Comparison of ENCODE assay signal across 21 cellular contexts in the genomic region with DNA sequence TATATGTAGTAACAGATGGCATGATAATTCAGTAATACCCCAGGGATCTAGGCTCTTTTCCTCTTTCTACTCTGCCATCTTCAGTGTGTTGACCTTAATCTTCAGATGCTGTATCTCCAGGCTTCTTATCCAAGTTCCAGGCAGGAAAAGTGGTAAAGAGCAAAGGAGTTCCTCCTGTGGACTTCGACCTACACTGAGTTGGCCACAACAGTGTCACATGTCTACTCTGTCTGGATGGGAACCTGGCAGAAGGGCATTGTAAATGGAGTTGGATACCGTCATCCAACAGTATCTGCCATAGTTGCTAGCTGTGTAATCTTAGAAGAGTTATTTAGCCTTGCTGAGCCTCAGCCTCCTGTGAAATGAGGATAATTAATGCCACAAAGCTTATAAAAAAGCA. TPM values are rescaled to one million over a fixed set of nuclear protein-coding genes. Genes with fewer than 3 reads are reported as not detected.
DNase-seq lines count a peak whose midpoint lies in the region; ATAC-seq, FAIRE-seq and TF ChIP-seq lines count a peak whose summit lies in the region.
"Had no signal": no experiment of that assay in that cellular context is flagged by ENCODE, and none has a peak within 500 bp of the region (broad histone marks: within the 10 kb centered on the region; RNA-seq: fewer than 3 reads in every experiment).

No MANE protein-coding gene starts in this region.

- peak overlapping the region; percentile 59; the same call in 1 of the 2 replicates for H2AFZ ChIP-seq in K562 (ENCODE audit: low read depth, low read length)

- H3K79me2 ChIP-seq in K562 (ENCODE audit: control insufficient read depth, insufficient read depth, low read length) = no peaks in the 10 kb centered on the region

- no peaks in the 10 kb centered on the region for H3K36me3 Mint-ChIP-seq in activated naive CD4-positive, alpha-beta T cell treated with anti-CD3 and anti-CD28 coated beads, Interleukin-2, amount 50 U/mL, for 24 hours
- H3K36me3 Mint-ChIP-seq in activated naive CD4-positive, alpha-beta T cell treated with anti-CD3 and anti-CD28 coated beads, Interleukin-2, amount 50 U/mL, for 72 hours = peaks cover 0 to 24% of the 10 kb centered on the region in 2 donors
- H3K36me3 Mint-ChIP-seq: CD4-positive, CD25-positive, alpha-beta regulatory T cell; T-cell had no signal

- H3K27me3 ChIP-seq in K562 (ENCODE audit: control insufficient read depth in 2 of 2, insufficient read depth in 2 of 2, low read length in 2 of 2) (no peaks in the 10 kb centered on the region), right lobe of liver (no peaks in the 10 kb centered on the region)
- H3K27me3 ChIP-seq: BE2C, SJCRH30 had no signal

- no peak overlapping the region for H3K9ac ChIP-seq in K562 (ENCODE audit: insufficient read depth in 1 of 2, low read depth in 2 of 2, low read length in 2 of 2)

- intact Hi-C loops in K562 (cut with micrococcal nuclease) (no loop called here), right lobe of liver (cut with DNase I) (no loop called here)

- no peaks in the 10 kb centered on the region for H3K36me3 ChIP-seq in K562 (ENCODE audit: control insufficient read depth, insufficient read depth, low read length)
- H3K36me3 ChIP-seq in right lobe of liver = no peaks in the 10 kb centered on the region
- H3K36me3 ChIP-seq: BE2C, SJCRH30 had no signal

- H3K4me3 Mint-ChIP-seq in activated naive CD4-positive, alpha-beta T cell treated with anti-CD3 and anti-CD28 coated beads, Interleukin-2, amount 50 U/mL, for 24 hours = no peak overlapping the region
- H3K4me3 Mint-ChIP-seq: CD4-positive, CD25-positive, alpha-beta regulatory T cell; T-cell had no signal

- H3K9me3 ChIP-seq in K562 (replicated peaks; ENCODE audit: control insufficient read depth, insufficient read depth, low read depth, low read length) (no peaks in the 10 kb centered on the region), right lobe of liver (no peaks in the 10 kb centered on the region)
- H3K9me3 ChIP-seq: BE2C, SJCRH30 had no signal

- no peak for ATAC-seq in activated naive CD4-positive, alpha-beta T cell treated with anti-CD3 and anti-CD28 coated beads, Interleukin-2, amount 50 U/mL, for 72 hours
- ATAC-seq in K562 = no peak
- peak; percentile 73 to 93 (median 78) for ATAC-seq in right lobe of liver
- ATAC-seq: T-cell had no signal

- BruUV-seq in K562 (replicated peaks; lab: Mats Ljungman, UMichigan) = no TSS peak

- peaks cover 15% of the 10 kb centered on the region for H3K4me1 Mint-ChIP-seq in activated naive CD4-positive, alpha-beta T cell treated with anti-CD3 and anti-CD28 coated beads, Interleukin-2, amount 50 U/mL, for 24 hours

- POLR2A ChIA-PET in K562 (lab: Yijun Ruan, JAX) = interaction anchor here (0.6 kb wide), 1 partner anchor 158 kb away, joined by 3 read pairs; no protein-coding TSS in a partner anchor

- TF ChIP-seq POLR2A in K562 (conservative IDR thresholded peaks at IDR 0.05) = no peak
- no peak for TF ChIP-seq POLR2A in right lobe of liver (IDR thresholded peaks at IDR 0.05)

- 52% methylated on average over 2 of the region's 2 CpGs for WGBS in K562 (ENCODE audit: insufficient coverage, low coverage, missing lambda C conversion rate)
- 50% methylated on average over 2 of the region's 2 CpGs for WGBS in right lobe of liver (ENCODE audit: insufficient coverage, low coverage, low lambda C conversion rate, missing lambda C conversion rate)

- H3K9me3 Mint-ChIP-seq in activated naive CD4-positive, alpha-beta T cell treated with anti-CD3 and anti-CD28 coated beads, Interleukin-2, amount 50 U/mL, for 24 hours = no peaks in the 10 kb centered on the region
- no peaks in the 10 kb centered on the region for H3K9me3 Mint-ChIP-seq in activated naive CD4-positive, alpha-beta T cell treated with anti-CD3 and anti-CD28 coated beads, Interleukin-2, amount 50 U/mL, for 72 hours
- H3K9me3 Mint-ChIP-seq: T-cell had no signal

- TF ChIP-seq EP300 in K562 (IDR thresholded peaks at IDR 0.05; ENCODE audit: low read length) = no peak

- in situ Hi-C loops in K562 (cut with MboI) (no loop called here), G401 (cut with HindIII; ENCODE audit: low sequenced_read_pairs) (no loop called here)

- peak overlapping the region; percentile 32 for H3K27ac Mint-ChIP-seq in activated naive CD4-positive, alpha-beta T cell treated with anti-CD3 and anti-CD28 coated beads, Interleukin-2, amount 50 U/mL, for 24 hours
- H3K27ac Mint-ChIP-seq in activated naive CD4-positive, alpha-beta T cell treated with anti-CD3 and anti-CD28 coated beads, Interleukin-2, amount 50 U/mL, for 72 hours = no peak overlapping the region
- H3K27ac Mint-ChIP-seq: CD4-positive, CD25-positive, alpha-beta regulatory T cell; T-cell had no signal

- TF ChIP-seq RAD21 in K562 (CRISPR knock-in tag; conservative IDR thresholded peaks at IDR 0.05 in 1 of 2, IDR thresholded peaks at IDR 0.05 in 1 of 2) = no peak

- no peaks in the 10 kb centered on the region for H3K27me3 Mint-ChIP-seq in activated naive CD4-positive, alpha-beta T cell treated with anti-CD3 and anti-CD28 coated beads, Interleukin-2, amount 50 U/mL, for 24 hours
- H3K27me3 Mint-ChIP-seq: CD4-positive, CD25-positive, alpha-beta regulatory T cell; T-cell had no signal

- peaks cover 14 to 28% of the 10 kb centered on the region in 2 experiments for H3K4me1 ChIP-seq in K562 (replicated peaks in 1 of 2; ENCODE audit: control insufficient read depth in 2 of 2, insufficient read depth in 2 of 2, low read length in 2 of 2)
- no peaks in the 10 kb centered on the region for H3K4me1 ChIP-seq in right lobe of liver
- H3K4me1 ChIP-seq: BE2C had no signal

- H3K4me2 ChIP-seq in K562 (ENCODE audit: insufficient read depth, low read length) = no peak overlapping the region

- no peaks in the 10 kb centered on the region for H3K9me1 ChIP-seq in K562 (ENCODE audit: control insufficient read depth, insufficient read depth, low read length)

- CTCF ChIA-PET in K562 (lab: Yijun Ruan, JAX; ENCODE audit: low intra/inter-chr PET ratio) = no interaction called here

- no peak overlapping the region for H3K4me3 ChIP-seq in K562
- no peak overlapping the region for H3K4me3 ChIP-seq in right lobe of liver
- H3K4me3 ChIP-seq: SJCRH30 had no signal

- H3K27ac ChIP-seq in K562 (ENCODE audit: extremely low read depth, low read depth, low read length) (no peak overlapping the region), right lobe of liver (no peak overlapping the region)
- H3K27ac ChIP-seq: SJCRH30 had no signal

- H4K20me1 ChIP-seq in K562 (replicated peaks; ENCODE audit: control insufficient read depth, insufficient read depth, low read length) = no peaks in the 10 kb centered on the region

- no peak for TF ChIP-seq CTCF in K562 (IDR thresholded peaks at IDR 0.05 in 2 of 3, conservative IDR thresholded peaks at IDR 0.05 in 1 of 3; ENCODE audit: insufficient read depth in 2 of 3, low read depth in 1 of 3, low read length in 3 of 3)
- TF ChIP-seq CTCF in right lobe of liver (IDR thresholded peaks at IDR 0.05) = no peak

- no peak for FAIRE-seq in K562 (lab: Jason Lieb, UNC)
- FAIRE-seq: H54, RCC 7860 had no signal

- no peak for DNase-seq in activated naive CD4-positive, alpha-beta T cell treated with anti-CD3 and anti-CD28 coated beads, Interleukin-2, amount 50 U/mL, for 72 hours (ENCODE audit: low spot score in 2 of 2)
- DNase-seq in K562 (ENCODE audit: extremely low read depth in 1 of 4, low spot score in 3 of 4) (no peak), right lobe of liver (no peak), EL (no peak), G401 (ENCODE audit: low spot score) (no peak), NCI-H2227 (lab: John Stamatoyannopoulos, UW; ENCODE audit: unreplicated experiment) (no peak)
- DNase-seq: BE2C; CD4-positive, CD25-positive, alpha-beta regulatory T cell; DND-41; KBM-7; NCI-H1092; NCI-H146; NCI-H2029; NCI-H526 treated with DMSO at 0.1 percent for 48 hours; OCI-M1; SJCRH30; T-cell had no signal

RNA-seq across cellular contexts. Expression of a gene that starts 21.9 kb away (rescaled TPM):
- total RNA-seq in activated naive CD4-positive, alpha-beta T cell treated with anti-CD3 and anti-CD28 coated beads, Interleukin-2, amount 50 U/mL, for 72 hours = 10 to 100 TPM in 1 of 2 donors, under 1 TPM in 1; 0.87 to 15.6 TPM
- 7.6 and 32.5 TPM in 2 replicates for total RNA-seq in K562 (2011; cell fraction: chromatin; rRNA removed; ENCODE audit: low replicate concordance)
- total RNA-seq in K562 (2011; cell fraction: nucleolus; rRNA removed) = 3.3 and 8.6 TPM in 2 replicates
- total RNA-seq in K562 (2011; cell fraction: nucleoplasm; rRNA removed) = 12.7 and 14.7 TPM in 2 replicates
- total RNA-seq in K562 (2014; rRNA removed) = 22.8 and 23.0 TPM in 2 replicates
- total RNA-seq in K562 (2014; rRNA removed; fragmentation: Illumina TruSeq; extraction: Trizol) = 50.3 and 64.1 TPM in 2 replicates
- 51.0 and 52.7 TPM in 2 replicates for total RNA-seq in K562 (2015; rRNA removed; fragmentation: Illumina TruSeq; extraction: Trizol)
- total RNA-seq in K562 (2021) = 23.8 and 24.7 TPM in 2 replicates
- 4.4 and 25.7 TPM in 2 replicates for polyA plus RNA-seq in K562 (2011; rRNA removed)
- 0.69 and 13.2 TPM in 2 replicates for polyA plus RNA-seq in K562 (2011; cell fraction: cytosol; rRNA removed)
- 0.92 and 9.7 TPM in 2 replicates for polyA plus RNA-seq in K562 (2011; cell fraction: nucleus; rRNA removed)
- polyA plus RNA-seq in K562 (2012) = 13.3 and 38.2 TPM in 2 replicates
- polyA plus RNA-seq in K562 (2014; fragmentation: Illumina TruSeq; extraction: Trizol) = 34.8 and 38.9 TPM in 2 replicates
- 1 to 10 TPM; 5.5 to 7.0 TPM for polyA plus RNA-seq in K562 (2014; fragmentation: Nextera tagmentation; extraction: Ambion mirVana)
- 17.2 and 22.0 TPM in 2 replicates for polyA plus RNA-seq in K562 (2014; rRNA removed)
- 5.8 and 59.8 TPM in 2 replicates for polyA minus RNA-seq in K562 (2011; rRNA and poly(A)+ RNA removed)
- polyA minus RNA-seq in K562 (2011; cell fraction: cytosol; rRNA and poly(A)+ RNA removed) = 2.8 and 10.3 TPM in 2 replicates
- polyA minus RNA-seq in K562 (2011; cell fraction: nucleus; rRNA and poly(A)+ RNA removed) = 1.2 and 25.8 TPM in 2 replicates
- total RNA-seq in right lobe of liver = under 1 TPM in 1 of 6 experiments, not detected in 5; 0.12 TPM
- not detected in 2 replicates for total RNA-seq in G401 (2014; rRNA removed; shearing (Covaris generic))
- total RNA-seq: A673; CD4-positive, CD25-positive, alpha-beta regulatory T cell; SJCRH30 had no signal

RNA-seq across cellular contexts. Expression of a gene that starts 53.4 kb away (rescaled TPM):
- under 1 TPM in 1 of 2 donors, not detected in 1; 0.41 TPM for total RNA-seq in activated naive CD4-positive, alpha-beta T cell treated with anti-CD3 and anti-CD28 coated beads, Interleukin-2, amount 50 U/mL, for 72 hours
- total RNA-seq in K562 (2011; cell fraction: chromatin; rRNA removed; ENCODE audit: low replicate concordance) = not detected in 2 replicates
- not detected in 2 replicates for total RNA-seq in K562 (2011; cell fraction: nucleolus; rRNA removed)
- total RNA-seq in K562 (2011; cell fraction: nucleoplasm; rRNA removed) = not detected in 2 replicates
- total RNA-seq in K562 (2014; rRNA removed) (not detected in 2 replicates), K562 (2014; rRNA removed; fragmentation: Illumina TruSeq; extraction: Trizol) (not detected in 2 replicates), K562 (2015; rRNA removed; fragmentation: Illumina TruSeq; extraction: Trizol) (not detected in 2 replicates), K562 (2021) (0.18 TPM in 1 of 2 replicates, not detected in the other), right lobe of liver (not detected)
- polyA plus RNA-seq in K562 (2011; rRNA removed) (not detected in 2 replicates), K562 (2014; fragmentation: Illumina TruSeq; extraction: Trizol) (not detected in 2 replicates), K562 (2014; fragmentation: Nextera tagmentation; extraction: Ambion mirVana) (not detected), K562 (2014; rRNA removed) (not detected in 2 replicates)
- not detected in 2 replicates for polyA plus RNA-seq in K562 (2011; cell fraction: cytosol; rRNA removed)
- polyA plus RNA-seq in K562 (2011; cell fraction: nucleus; rRNA removed) = not detected in 2 replicates
- polyA plus RNA-seq in K562 (2012) = not detected in 2 replicates
- polyA minus RNA-seq in K562 (2011; rRNA and poly(A)+ RNA removed) = not detected in 2 replicates
- polyA minus RNA-seq in K562 (2011; cell fraction: cytosol; rRNA and poly(A)+ RNA removed) = not detected in 2 replicates
- polyA minus RNA-seq in K562 (2011; cell fraction: nucleus; rRNA and poly(A)+ RNA removed) = not detected in 2 replicates
- total RNA-seq in G401 (2014; rRNA removed; shearing (Covaris generic)) = not detected in 2 replicates
- total RNA-seq: A673; CD4-positive, CD25-positive, alpha-beta regulatory T cell; T-cell had no signal
- polyA plus RNA-seq: CD4-positive, CD25-positive, alpha-beta regulatory T cell had no signal

Comparison
In these comparisons a context has a peak if more than half of its experiments do, and no peak if none do; other contexts are left out.
1. ATAC-seq: peak in right lobe of liver (4 of 4); none in activated naive CD4-positive, alpha-beta T cell treated with anti-CD3 and anti-CD28 coated beads, Interleukin-2, amount 50 U/mL, for 72 hours (0 of 2) and K562 (single experiment).